ENCODE assay signal across 8 cellular contexts in genomic region chr22:37428649-37429586, GRCh38. TPM values are rescaled to one million over a fixed set of nuclear protein-coding genes. Genes with fewer than 3 reads are reported as not detected.
DNase-seq lines count a peak whose midpoint lies in the region; ATAC-seq and TF ChIP-seq lines count a peak whose summit lies in the region.

No MANE protein-coding gene starts in this region.

- peaks cover 54% of the 10 kb centered on the region for H3K27me3 Mint-ChIP-seq in CD8-positive, alpha-beta T cell (ENCODE audit: low read depth)
- peaks cover 69% of the 10 kb centered on the region for H3K27me3 Mint-ChIP-seq in brain

- H3K4me1 Mint-ChIP-seq in CD8-positive, alpha-beta T cell (ENCODE audit: low read depth), result peaks cover 22% of the 10 kb centered on the region
- H3K4me1 Mint-ChIP-seq in brain, result peaks cover 72% of the 10 kb centered on the region

- WGBS in right lobe of liver (ENCODE audit: insufficient coverage, low coverage, low lambda C conversion rate, missing lambda C conversion rate), result 29% methylated on average over 8 of the region's 15 CpGs

- H3K4me1 ChIP-seq in CD8-positive, alpha-beta T cell (ENCODE audit: insufficient read depth, low read length), result peaks cover 17% of the 10 kb centered on the region
- H3K4me1 ChIP-seq in right lobe of liver (peaks cover 0 to 3% (median 0%) of the 10 kb centered on the region in 4 donors), gastrocnemius medialis (no peaks in the 10 kb centered on the region)

- no peak for TF ChIP-seq POLR2A in right lobe of liver (IDR thresholded peaks at IDR 0.05)
- TF ChIP-seq POLR2A in gastrocnemius medialis (IDR thresholded peaks at IDR 0.05), result no peak

- in situ Hi-C loops in gastrocnemius medialis (cut with MboI; ENCODE audit: low sequenced_read_pairs in 4 of 4), result no loop called here

- no peaks in the 10 kb centered on the region for H3K9me3 ChIP-seq in CD8-positive, alpha-beta T cell (ENCODE audit: low read length)
- H3K9me3 ChIP-seq in right lobe of liver, result no peaks in the 10 kb centered on the region
- no peaks in the 10 kb centered on the region for H3K9me3 ChIP-seq in gastrocnemius medialis

- CTCF ChIA-PET in CD8-positive, alpha-beta T cell (lab: Charles Lee), result interaction anchor here (0.6 to 5.2 kb wide), 37 partner anchors 10 to 192 kb away, joined by 3 to 56 read pairs (median 4); no protein-coding TSS in a partner anchor

- H3K27ac Mint-ChIP-seq in CD8-positive, alpha-beta T cell, result no peak overlapping the region
- peak overlapping the region in 4 of 5 experiments; percentile 34 to 89 (median 58) for H3K27ac Mint-ChIP-seq in brain

- H3K4me3 Mint-ChIP-seq in CD8-positive, alpha-beta T cell, result peak overlapping the region; percentile 22
- H3K4me3 Mint-ChIP-seq in brain, result peak overlapping the region; percentile 38 to 74 (median 61)

- H3K27me3 ChIP-seq in CD8-positive, alpha-beta T cell (ENCODE audit: insufficient read depth, low read length), result peaks cover 17% of the 10 kb centered on the region
- no peaks in the 10 kb centered on the region for H3K27me3 ChIP-seq in right lobe of liver
- H3K27me3 ChIP-seq in gastrocnemius medialis, result peaks cover 60 to 86% (median 72%) of the 10 kb centered on the region in 3 donors

- peak; percentile 54 for TF ChIP-seq CTCF in CD8-positive, alpha-beta T cell (IDR thresholded peaks at IDR 0.05)
- TF ChIP-seq CTCF in brain (conservative IDR thresholded peaks at IDR 0.05) (peak; percentile 91 to 95), right lobe of liver (IDR thresholded peaks at IDR 0.05) (peak; percentile 56 to 74 (median 73)), gastrocnemius medialis (IDR thresholded peaks at IDR 0.05 in 4 of 5, conservative IDR thresholded peaks at IDR 0.05 in 1 of 5) (peak in 2 of 5 experiments; percentile 14 to 29)

- intact Hi-C loops in CD8-positive, alpha-beta T cell (cut with DNase I, micrococcal nuclease), result loop anchor here (1.0 kb wide), 2 partner anchors 112 to 162 kb away; no protein-coding TSS in a partner anchor
- intact Hi-C loops in right lobe of liver (cut with DNase I) (loop anchor here (2.0 to 5.0 kb wide), 2 partner anchors 112 kb away; no protein-coding TSS in a partner anchor), gastrocnemius medialis (cut with DNase I; ENCODE audit: low total_unique reads) (loop anchor here (10.0 kb wide), 1 partner anchor 114 kb away; no protein-coding TSS in a partner anchor)

- no peaks in the 10 kb centered on the region for H3K36me3 Mint-ChIP-seq in CD8-positive, alpha-beta T cell
- H3K36me3 Mint-ChIP-seq in brain, result no peaks in the 10 kb centered on the region

- peak; percentile 62 for ATAC-seq in CD8-positive, alpha-beta T cell
- peak; percentile 61 to 77 (median 72) for ATAC-seq in right lobe of liver
- ATAC-seq in gastrocnemius medialis, result no peak

- no peak overlapping the region for H3K4me3 ChIP-seq in CD8-positive, alpha-beta T cell (ENCODE audit: low read depth, low read length)
- H3K4me3 ChIP-seq in right lobe of liver (no peak overlapping the region), gastrocnemius medialis (no peak overlapping the region)

- no peaks in the 10 kb centered on the region for H3K9me3 Mint-ChIP-seq in CD8-positive, alpha-beta T cell
- peaks cover 0 to 12% (median 8%) of the 10 kb centered on the region in 5 experiments for H3K9me3 Mint-ChIP-seq in brain

- POLR2A ChIA-PET in CD8-positive, alpha-beta T cell (lab: Charles Lee), result interaction anchor here (0.9 to 1.1 kb wide), 3 partner anchors 112 to 159 kb away, joined by 3 to 4 read pairs (median 3); no protein-coding TSS in a partner anchor

- no peaks in the 10 kb centered on the region for H3K36me3 ChIP-seq in CD8-positive, alpha-beta T cell (ENCODE audit: insufficient read depth, low read length)
- H3K36me3 ChIP-seq in right lobe of liver, result no peaks in the 10 kb centered on the region
- H3K36me3 ChIP-seq in gastrocnemius medialis, result no peaks in the 10 kb centered on the region

- peak; percentile 30 to 79 (median 63) for DNase-seq in CD8-positive, alpha-beta T cell
- peak; percentile 78 for DNase-seq in HuH-7.5 (ENCODE audit: low spot score)
- DNase-seq in T-helper 9 cell, result peak; percentile 53
- peak in 2 of 3 donors; percentile 55 to 65 for DNase-seq in right lobe of liver
- DNase-seq in stimulated activated CD8-positive, alpha-beta memory T cell treated with anti-CD3 and anti-CD28 coated beads, Interleukin-7, amount 100 ng/mL, for 4 hours (ENCODE audit: low read depth in 2 of 2), result peak; percentile 15 to 41
- no peak for DNase-seq in gastrocnemius medialis
- no peak for DNase-seq in midbrain (lab: John Stamatoyannopoulos, UW)

- no peak overlapping the region for H3K27ac ChIP-seq in CD8-positive, alpha-beta T cell (ENCODE audit: low read depth, low read length)
- H3K27ac ChIP-seq in right lobe of liver, result no peak overlapping the region
- no peak overlapping the region for H3K27ac ChIP-seq in gastrocnemius medialis

RNA-seq across cellular contexts. Expression of gene ELFN2, which starts 1.6 kb away (rescaled TPM):
- not detected for total RNA-seq in CD8-positive, alpha-beta T cell
- polyA plus RNA-seq in brain (ENCODE audit: insufficient read depth, low read depth, low replicate concordance), result 3.7 TPM
- total RNA-seq in right lobe of liver (under 1 TPM; 0.07 to 0.93 (median 0.49) TPM), gastrocnemius medialis (under 1 TPM in 2 of 4 donors, not detected in 2; 0.02 to 0.03 TPM)

RNA-seq across cellular contexts. Expression of gene MFNG, which starts 57.3 kb away (rescaled TPM):
- 10 to 100 TPM; 63.2 to 63.9 TPM for total RNA-seq in CD8-positive, alpha-beta T cell
- 6.8 TPM for polyA plus RNA-seq in brain (ENCODE audit: insufficient read depth, low read depth, low replicate concordance)
- total RNA-seq in right lobe of liver (10 to 100 TPM in 4 of 6 experiments, 1 to 10 TPM in 2; 5.6 to 14.4 (median 10.2) TPM), gastrocnemius medialis (1 to 10 TPM; 2.4 to 7.0 (median 5.2) TPM)

Comparison
In these comparisons a context has a peak if more than half of its experiments do, and no peak if none do; other contexts are left out.
1. ATAC-seq: peak in CD8-positive, alpha-beta T cell (single experiment) and right lobe of liver (4 of 4); none in gastrocnemius medialis (0 of 2).
2. DNase-seq: peak in CD8-positive, alpha-beta T cell (7 of 7), HuH-7.5 (single experiment), T-helper 9 cell (single experiment), right lobe of liver (2 of 3) and stimulated activated CD8-positive, alpha-beta memory T cell treated with anti-CD3 and anti-CD28 coated beads, Interleukin-7, amount 100 ng/mL, for 4 hours (2 of 2); none in gastrocnemius medialis (0 of 2) and midbrain (single experiment).
3. RNA of gene MFNG, which starts 57.3 kb away (total RNA-seq): 63.2 to 63.9 TPM in CD8-positive, alpha-beta T cell; 5.6 to 14.4 TPM in right lobe of liver and 2.4 to 7.0 TPM in gastrocnemius medialis; every median in the first group is over 4 times any median in the second.